ENCODE assay signal across 8 cellular contexts in genomic region chr19:17215125-17215971, GRCh38. TPM values are rescaled to one million over a fixed set of nuclear protein-coding genes. Genes with fewer than 3 reads are reported as not detected.
DNase-seq lines count a peak whose midpoint lies in the region; ATAC-seq and TF ChIP-seq lines count a peak whose summit lies in the region.

A gene with protein sequence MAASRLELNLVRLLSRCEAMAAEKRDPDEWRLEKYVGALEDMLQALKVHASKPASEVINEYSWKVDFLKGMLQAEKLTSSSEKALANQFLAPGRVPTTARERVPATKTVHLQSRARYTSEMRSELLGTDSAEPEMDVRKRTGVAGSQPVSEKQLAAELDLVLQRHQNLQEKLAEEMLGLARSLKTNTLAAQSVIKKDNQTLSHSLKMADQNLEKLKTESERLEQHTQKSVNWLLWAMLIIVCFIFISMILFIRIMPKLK (plus strand): TSS chr19:17215357. CDS start chr19:17215406, 49 bp downstream.

- TF ChIP-seq CTCF in progenitor cell of endocrine pancreas (IDR thresholded peaks at IDR 0.05; ENCODE audit: unreplicated experiment) (no peak), upper lobe of right lung (IDR thresholded peaks at IDR 0.05) (no peak)

- H3K4me1 Mint-ChIP-seq in progenitor cell of endocrine pancreas (ENCODE audit: low read depth): peaks cover 4% of the 10 kb centered on the region

- DNase-seq in GM04504 (ENCODE audit: low read depth) (peak; percentile 83), NCI-H146 treated with DMSO at 0.1 percent for 48 hours (lab: John Stamatoyannopoulos, UW; ENCODE audit: unreplicated experiment) (peak; percentile 91), amniotic epithelial cell (ENCODE audit: low read depth) (peak; percentile 89), left cardiac atrium (peak; percentile 92), progenitor cell of endocrine pancreas (ENCODE audit: low spot score, unreplicated experiment) (peak; percentile 77), upper lobe of right lung (peak; percentile 95)

- H3K9me3 Mint-ChIP-seq in progenitor cell of endocrine pancreas (ENCODE audit: low read depth): no peaks in the 10 kb centered on the region

- H3K27ac ChIP-seq in upper lobe of right lung: peak within 1 kb of the TSS; percentile 97

- H3K36me3 ChIP-seq in upper lobe of right lung: peaks cover 47% of the 10 kb centered on the region

- no peaks in the 10 kb centered on the region for H3K27me3 Mint-ChIP-seq in progenitor cell of endocrine pancreas

- peak within 1 kb of the TSS; percentile 98 for H3K27ac Mint-ChIP-seq in progenitor cell of endocrine pancreas

- H3K27me3 ChIP-seq in upper lobe of right lung: no peaks in the 10 kb centered on the region

- intact Hi-C loops in T-helper 1 cell treated with Interleukin-12 subunit alpha and Interleukin-12 subunit beta and Interleukin-4 antibody, amounts not matched to agents 30 ng/mL and 1 ng/mL, for 36 hours (cut with micrococcal nuclease): loop anchor here (1.0 kb wide), 8 partner anchors 11 to 587 kb away; partner anchors contain the start of genes BABAM1, DDA1, GTPBP3 and HAUS8
- intact Hi-C loops in left cardiac atrium (cut with DNase I): loop anchor here in 1 of 2 donors (5.0 kb wide), 1 partner anchor 138 kb away; the partner anchor contains the start of genes HAUS8 and MYO9B
- intact Hi-C loops in upper lobe of right lung (cut with DNase I): no loop called here

- H3K9me3 ChIP-seq in upper lobe of right lung: no peaks in the 10 kb centered on the region

- ATAC-seq in HG02642 (IDR thresholded peaks at IDR 0.05; ENCODE audit: poor library complexity, unreplicated experiment) (peak; percentile 81), left cardiac atrium (peak; percentile 93 to 96), upper lobe of right lung (peak; percentile 94)

- peaks cover 13% of the 10 kb centered on the region for H3K4me1 ChIP-seq in upper lobe of right lung

- H3K4me3 ChIP-seq in upper lobe of right lung: peak within 1 kb of the TSS; percentile 73

- peak within 1 kb of the TSS; percentile 86 for H3K4me3 Mint-ChIP-seq in progenitor cell of endocrine pancreas (ENCODE audit: low read depth)

- peaks cover 11% of the 10 kb centered on the region for H3K36me3 Mint-ChIP-seq in progenitor cell of endocrine pancreas (ENCODE audit: insufficient read depth)

RNA-seq across cellular contexts. Expression of the gene that starts here (rescaled TPM):
- total RNA-seq in T-helper 1 cell treated with Interleukin-12 subunit alpha and Interleukin-12 subunit beta and Interleukin-4 antibody, amounts not matched to agents 30 ng/mL and 1 ng/mL, for 36 hours: 27.8 and 31.3 TPM in 2 replicates
- 10 to 100 TPM; 22.5 to 23.4 TPM for total RNA-seq in left cardiac atrium
- total RNA-seq in progenitor cell of endocrine pancreas: 23.6 and 27.2 TPM in 2 replicates
- total RNA-seq in upper lobe of right lung: 24.0 TPM

Comparison
In these comparisons a context has a peak if more than half of its experiments do, and no peak if none do; other contexts are left out.
1. Peak in every context shown above with its lines: DNase-seq, ATAC-seq, H3K4me3 ChIP-seq and H3K27ac ChIP-seq.